In the genomic region with DNA sequence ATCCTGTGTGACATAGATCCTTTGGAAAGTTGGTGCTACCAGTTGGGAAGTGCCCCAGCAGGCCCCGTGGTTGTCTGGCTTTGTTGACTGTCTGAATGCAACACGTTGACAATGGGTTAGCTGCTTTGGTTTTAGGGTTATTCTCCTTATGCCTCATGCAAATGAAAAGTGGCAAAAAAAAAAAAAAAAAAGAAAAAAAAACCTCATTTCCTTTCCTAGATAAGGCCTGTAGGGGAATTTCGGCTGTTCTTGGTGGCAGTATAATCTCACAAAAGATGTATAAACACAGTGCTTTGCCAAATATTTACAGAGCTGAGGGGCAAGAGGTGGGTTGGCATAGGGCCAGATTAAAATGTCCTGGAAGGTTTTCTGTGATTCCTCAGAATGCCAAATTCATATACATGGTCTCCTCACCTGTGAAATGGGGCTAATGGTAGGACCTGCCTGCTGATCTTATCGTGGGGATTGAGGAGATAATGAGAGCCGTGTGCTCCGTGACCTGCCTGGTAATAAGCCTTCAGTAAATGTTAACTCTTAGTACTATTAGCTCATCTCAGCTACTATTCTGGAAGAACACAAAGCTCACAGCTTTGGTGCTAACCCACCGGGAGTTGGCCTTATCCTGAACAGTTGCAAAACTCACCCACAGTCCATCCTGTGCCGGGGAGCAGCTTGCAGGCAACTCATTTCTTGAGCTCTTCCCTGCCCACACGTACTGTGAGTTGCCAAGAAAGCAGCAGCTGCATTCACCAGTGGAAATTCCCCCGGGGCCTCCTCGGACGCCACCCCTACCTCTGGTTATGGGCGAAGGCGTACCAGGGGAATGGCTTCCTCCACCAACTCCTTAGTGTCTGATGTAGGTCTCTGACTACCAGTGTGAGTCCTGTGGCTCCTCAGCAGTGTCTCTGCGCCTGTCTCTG, we compare ENCODE assay signal across 1 cellular context.
TF ChIP-seq lines count a peak whose summit lies in the region.

No MANE protein-coding gene starts in this region.

TF ChIP-seq in GM23338, 12 proteins besides CTCF, POLR2A, EP300 and RAD21 (continued from another document):
- TF ChIP-seq, protein P1, sequence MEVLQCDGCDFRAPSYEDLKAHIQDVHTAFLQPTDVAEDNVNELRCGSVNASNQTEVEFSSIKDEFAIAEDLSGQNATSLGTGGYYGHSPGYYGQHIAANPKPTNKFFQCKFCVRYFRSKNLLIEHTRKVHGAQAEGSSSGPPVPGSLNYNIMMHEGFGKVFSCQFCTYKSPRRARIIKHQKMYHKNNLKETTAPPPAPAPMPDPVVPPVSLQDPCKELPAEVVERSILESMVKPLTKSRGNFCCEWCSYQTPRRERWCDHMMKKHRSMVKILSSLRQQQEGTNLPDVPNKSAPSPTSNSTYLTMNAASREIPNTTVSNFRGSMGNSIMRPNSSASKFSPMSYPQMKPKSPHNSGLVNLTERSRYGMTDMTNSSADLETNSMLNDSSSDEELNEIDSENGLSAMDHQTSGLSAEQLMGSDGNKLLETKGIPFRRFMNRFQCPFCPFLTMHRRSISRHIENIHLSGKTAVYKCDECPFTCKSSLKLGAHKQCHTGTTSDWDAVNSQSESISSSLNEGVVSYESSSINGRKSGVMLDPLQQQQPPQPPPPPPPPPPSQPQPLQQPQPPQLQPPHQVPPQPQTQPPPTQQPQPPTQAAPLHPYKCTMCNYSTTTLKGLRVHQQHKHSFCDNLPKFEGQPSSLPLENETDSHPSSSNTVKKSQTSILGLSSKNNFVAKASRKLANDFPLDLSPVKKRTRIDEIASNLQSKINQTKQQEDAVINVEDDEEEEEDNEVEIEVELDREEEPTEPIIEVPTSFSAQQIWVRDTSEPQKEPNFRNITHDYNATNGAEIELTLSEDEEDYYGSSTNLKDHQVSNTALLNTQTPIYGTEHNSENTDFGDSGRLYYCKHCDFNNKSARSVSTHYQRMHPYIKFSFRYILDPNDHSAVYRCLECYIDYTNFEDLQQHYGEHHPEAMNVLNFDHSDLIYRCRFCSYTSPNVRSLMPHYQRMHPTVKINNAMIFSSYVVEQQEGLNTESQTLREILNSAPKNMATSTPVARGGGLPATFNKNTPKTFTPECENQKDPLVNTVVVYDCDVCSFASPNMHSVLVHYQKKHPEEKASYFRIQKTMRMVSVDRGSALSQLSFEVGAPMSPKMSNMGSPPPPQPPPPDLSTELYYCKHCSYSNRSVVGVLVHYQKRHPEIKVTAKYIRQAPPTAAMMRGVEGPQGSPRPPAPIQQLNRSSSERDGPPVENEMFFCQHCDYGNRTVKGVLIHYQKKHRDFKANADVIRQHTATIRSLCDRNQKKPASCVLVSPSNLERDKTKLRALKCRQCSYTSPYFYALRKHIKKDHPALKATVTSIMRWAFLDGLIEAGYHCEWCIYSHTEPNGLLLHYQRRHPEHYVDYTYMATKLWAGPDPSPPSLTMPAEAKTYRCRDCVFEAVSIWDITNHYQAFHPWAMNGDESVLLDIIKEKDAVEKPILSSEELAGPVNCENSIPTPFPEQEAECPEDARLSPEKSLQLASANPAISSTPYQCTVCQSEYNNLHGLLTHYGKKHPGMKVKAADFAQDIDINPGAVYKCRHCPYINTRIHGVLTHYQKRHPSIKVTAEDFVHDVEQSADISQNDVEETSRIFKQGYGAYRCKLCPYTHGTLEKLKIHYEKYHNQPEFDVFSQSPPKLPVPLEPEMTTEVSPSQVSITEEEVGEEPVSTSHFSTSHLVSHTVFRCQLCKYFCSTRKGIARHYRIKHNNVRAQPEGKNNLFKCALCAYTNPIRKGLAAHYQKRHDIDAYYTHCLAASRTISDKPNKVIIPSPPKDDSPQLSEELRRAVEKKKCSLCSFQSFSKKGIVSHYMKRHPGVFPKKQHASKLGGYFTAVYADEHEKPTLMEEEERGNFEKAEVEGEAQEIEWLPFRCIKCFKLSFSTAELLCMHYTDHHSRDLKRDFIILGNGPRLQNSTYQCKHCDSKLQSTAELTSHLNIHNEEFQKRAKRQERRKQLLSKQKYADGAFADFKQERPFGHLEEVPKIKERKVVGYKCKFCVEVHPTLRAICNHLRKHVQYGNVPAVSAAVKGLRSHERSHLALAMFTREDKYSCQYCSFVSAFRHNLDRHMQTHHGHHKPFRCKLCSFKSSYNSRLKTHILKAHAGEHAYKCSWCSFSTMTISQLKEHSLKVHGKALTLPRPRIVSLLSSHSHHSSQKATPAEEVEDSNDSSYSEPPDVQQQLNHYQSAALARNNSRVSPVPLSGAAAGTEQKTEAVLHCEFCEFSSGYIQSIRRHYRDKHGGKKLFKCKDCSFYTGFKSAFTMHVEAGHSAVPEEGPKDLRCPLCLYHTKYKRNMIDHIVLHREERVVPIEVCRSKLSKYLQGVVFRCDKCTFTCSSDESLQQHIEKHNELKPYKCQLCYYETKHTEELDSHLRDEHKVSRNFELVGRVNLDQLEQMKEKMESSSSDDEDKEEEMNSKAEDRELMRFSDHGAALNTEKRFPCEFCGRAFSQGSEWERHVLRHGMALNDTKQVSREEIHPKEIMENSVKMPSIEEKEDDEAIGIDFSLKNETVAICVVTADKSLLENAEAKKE (CRISPR knock-in tag; IDR thresholded peaks at IDR 0.05), result no peak
TF ChIP-seq in GM23338: peak in this region for 0.
